In genomic region chr4:75514131-75514948, GRCh38 we compare ENCODE assay signal across 8 cellular contexts. TPM values are rescaled to one million over a fixed set of nuclear protein-coding genes. Genes with fewer than 3 reads are reported as not detected.
DNase-seq lines count a peak whose midpoint lies in the region; ATAC-seq and TF ChIP-seq lines count a peak whose summit lies in the region.

TSS of gene RCHY1 (minus strand) at chr4:75514403. CDS start at chr4:75514286, 117 bp downstream.
TSS of gene THAP6 (plus strand) at chr4:75514473. CDS start at chr4:75515453, 980 bp downstream.

- 0% methylated on average over 55 to 60 of the region's 61 CpGs for WGBS in lower leg skin, 2 donors

- DNase-seq in CD1c-positive myeloid dendritic cell (ENCODE audit: extremely low spot score) = peak; percentile 97
- DNase-seq in NCI-H82 (lab: John Stamatoyannopoulos, UW) = peak; percentile 98
- DNase-seq in activated CD4-positive, alpha-beta T cell treated with anti-CD3 and anti-CD28 coated beads, Interleukin-2, amount 50 U/mL, for 48 hours = peak; percentile 91 to 95
- peak; percentile 92 to 98 (median 96) for DNase-seq in dorsolateral prefrontal cortex
- DNase-seq in lower leg skin (ENCODE audit: low spot score in 2 of 2) = peak; percentile 95 to 99
- peak; percentile 74 to 81 (median 77) for DNase-seq in stimulated activated CD4-positive, alpha-beta T cell treated with anti-CD3 and anti-CD28 coated beads, TNF-alpha, amount 100 ng/mL, for 1 hour (ENCODE audit: low read depth in 3 of 3, low spot score in 1 of 3)

- intact Hi-C loops in dorsolateral prefrontal cortex (cut with DNase I) = loop anchor here in 1 of 2 donors (10.0 kb wide), 3 partner anchors 160 to 580 kb away; partner anchors contain the start of genes G3BP2, PARM1 and USO1
- intact Hi-C loops in lower leg skin (cut with DNase I; ENCODE audit: low total_unique reads) = no loop called here

- peak; percentile 96 for ATAC-seq in GM19397 (IDR thresholded peaks at IDR 0.05; ENCODE audit: unreplicated experiment)
- peak; percentile 93 for ATAC-seq in HG03571 (IDR thresholded peaks at IDR 0.05; ENCODE audit: unreplicated experiment)

- peak within 1 kb of the TSS; percentile 79 to 99 (median 95) for H3K27ac ChIP-seq in dorsolateral prefrontal cortex

- peak in 1 of 2 donors; percentile 81 for TF ChIP-seq POLR2A in lower leg skin (IDR thresholded peaks at IDR 0.05)

- peak within 1 kb of the TSS; percentile 65 to 98 (median 87) for H3K4me3 ChIP-seq in dorsolateral prefrontal cortex
- peak within 1 kb of the TSS; percentile 70 for H3K4me3 ChIP-seq in lower leg skin (ENCODE audit: low read depth, poor library complexity, severe bottlenecking)

- TF ChIP-seq CTCF in dorsolateral prefrontal cortex (IDR thresholded peaks at IDR 0.05 in 54 of 56, conservative IDR thresholded peaks at IDR 0.05 in 2 of 56; ENCODE audit: low read depth in 1 of 56, partially characterized antibody in 56 of 56) (peak in 37 of 56 donors; percentile 5 to 64 (median 31)), lower leg skin (IDR thresholded peaks at IDR 0.05) (no peak)

- H3K27me3 ChIP-seq in dorsolateral prefrontal cortex = no peaks in the 10 kb centered on the region

RNA-seq across cellular contexts. Expression of gene RCHY1, which starts in this region (rescaled TPM):
- 10 to 100 TPM; 20.6 to 68.6 (median 39.7) TPM for total RNA-seq in dorsolateral prefrontal cortex
- total RNA-seq in lower leg skin = 10 to 100 TPM in 3 of 4 donors, 1 to 10 TPM in 1; 9.3 to 28.2 (median 16.8) TPM

RNA-seq across cellular contexts. Expression of gene THAP6, which starts in this region (rescaled TPM):
- total RNA-seq in dorsolateral prefrontal cortex = 10 to 100 TPM; 12.4 to 45.4 (median 22.4) TPM
- 10 to 100 TPM in 3 of 4 donors, 1 to 10 TPM in 1; 8.8 to 19.7 (median 11.6) TPM for total RNA-seq in lower leg skin

Comparison
In these comparisons a context has a peak if more than half of its experiments do, and no peak if none do; other contexts are left out.
1. Peak in every context shown above with its lines: DNase-seq, ATAC-seq, H3K4me3 ChIP-seq and H3K27ac ChIP-seq.
2. CTCF ChIP-seq: peak in dorsolateral prefrontal cortex (37 of 56); none in lower leg skin (0 of 3).